8 cellular contexts compared by ENCODE assay signal in the genomic region with DNA sequence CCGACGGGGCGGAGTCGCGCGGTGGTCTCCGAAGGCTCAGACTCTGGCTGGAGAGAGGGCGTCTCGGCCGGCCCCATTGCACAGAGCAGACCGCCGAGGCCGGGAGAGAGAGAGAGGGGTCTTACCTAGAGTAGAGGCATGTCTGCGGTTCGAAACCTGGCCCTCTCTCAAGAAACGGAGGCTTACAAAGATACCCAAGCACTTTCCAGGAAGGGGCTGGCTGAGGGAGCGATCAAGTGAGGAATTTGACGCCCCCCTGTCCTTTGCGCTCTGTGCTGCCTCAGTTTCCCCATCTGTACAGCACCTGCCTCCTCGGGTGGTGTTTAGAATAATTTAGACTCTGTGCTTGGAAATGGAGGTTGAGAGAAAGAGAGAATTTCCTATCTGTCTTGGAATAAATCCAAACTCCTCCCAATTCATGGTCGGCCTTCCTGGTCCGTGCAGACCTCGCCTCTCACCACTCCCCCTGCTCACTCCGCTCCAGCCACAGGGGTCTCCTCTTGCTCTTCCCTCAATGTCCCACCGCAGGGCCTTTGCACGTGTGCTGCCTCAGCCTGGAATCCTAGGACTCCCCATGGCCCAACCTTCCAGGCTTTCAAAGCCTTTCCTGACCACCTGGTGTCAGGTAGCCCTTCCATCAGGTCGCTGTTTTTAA. TPM values are rescaled to one million over a fixed set of nuclear protein-coding genes. Genes with fewer than 3 reads are reported as not detected.
DNase-seq lines count a peak whose midpoint lies in the region; ATAC-seq, FAIRE-seq and TF ChIP-seq lines count a peak whose summit lies in the region.

No MANE protein-coding gene starts in this region.

- H3K79me2 ChIP-seq in GM23248 (ENCODE audit: insufficient read depth) = no peaks in the 10 kb centered on the region

- no peaks in the 10 kb centered on the region for H3K9me3 ChIP-seq in GM23248 (ENCODE audit: low read depth)
- no peaks in the 10 kb centered on the region for H3K9me3 ChIP-seq in right atrium auricular region
- no peaks in the 10 kb centered on the region for H3K9me3 ChIP-seq in small intestine (ENCODE audit: control insufficient read depth, low read depth)

- H3K4me1 ChIP-seq in GM23248 (ENCODE audit: insufficient read depth) (peaks cover 8% of the 10 kb centered on the region; the same call in 1 of the 2 replicates), right atrium auricular region (peaks cover 0 to 30% of the 10 kb centered on the region in 2 donors), small intestine (ENCODE audit: control insufficient read depth in 2 of 2, insufficient read depth in 1 of 2, low read depth in 1 of 2, low read length in 1 of 2) (peaks cover 0 to 2% of the 10 kb centered on the region in 2 donors)

- peak overlapping the region; percentile 82 for H3K9ac ChIP-seq in GM23248

- H3K27me3 ChIP-seq in GM23248 (replicated peaks; ENCODE audit: insufficient read depth) (no peaks in the 10 kb centered on the region), right atrium auricular region (no peaks in the 10 kb centered on the region), small intestine (ENCODE audit: control insufficient read depth in 2 of 2, insufficient read depth in 2 of 2, low read length in 2 of 2) (no peaks in the 10 kb centered on the region)

- in situ Hi-C loops in ACHN (cut with HindIII; ENCODE audit: low pct_ligation_motif_present, low pct_unique_long_range_greater_than_20kb, low sequenced_read_pairs) (no loop called here), GM23248 (cut with MboI) (no loop called here)

- WGBS in GM23248 (ENCODE audit: low coverage in 1 of 2, low lambda C conversion rate in 2 of 2, missing lambda C conversion rate in 2 of 2), 2 experiments = 7 to 10% methylated on average over 27 of the region's 27 CpGs
- 9 to 12% (median 9%) methylated on average over 22 to 27 of the region's 27 CpGs for WGBS in small intestine, 3 donors

- no peak for FAIRE-seq in small intestine (lab: Jason Lieb, UNC)

- peak overlapping the region; percentile 83 for H3K4me3 ChIP-seq in GM23248
- peak overlapping the region; percentile 44 to 67 for H3K4me3 ChIP-seq in right atrium auricular region
- H3K4me3 ChIP-seq in small intestine (ENCODE audit: low read depth in 1 of 2, low read length in 2 of 2) = peak overlapping the region; percentile 51

- H3K27ac ChIP-seq in GM23248 (no peak overlapping the region), VCaP (peak overlapping the region; percentile 92), right atrium auricular region (peak overlapping the region; percentile 71 to 80), small intestine (ENCODE audit: low read depth in 1 of 2, low read length in 1 of 2) (peak overlapping the region; percentile 12 to 87)

- H3F3A ChIP-seq in GM23248 (ENCODE audit: insufficient read depth) = peaks cover 11% of the 10 kb centered on the region; the same call in 1 of the 2 replicates

- peak; percentile 45 for DNase-seq in ACHN
- peak; percentile 69 for DNase-seq in GM23248
- DNase-seq in right atrium auricular region (ENCODE audit: low spot score) = no peak
- peak; percentile 46 for DNase-seq in small intestine
- DNase-seq in amygdala (lab: John Stamatoyannopoulos, UW) = no peak
- no peak for DNase-seq in NOMO-1 treated with dmso at 0.1 percent for 144 hours (lab: John Stamatoyannopoulos, UW; ENCODE audit: unreplicated experiment)

- peak overlapping the region; percentile 87 for H3K4me2 ChIP-seq in GM23248 (ENCODE audit: unreplicated experiment)

- H4K20me1 ChIP-seq in GM23248 (ENCODE audit: insufficient read depth) = no peaks in the 10 kb centered on the region

- peak overlapping the region; percentile 94 for H2AFZ ChIP-seq in GM23248

- H3K36me3 ChIP-seq in GM23248 (ENCODE audit: low read depth) (no peaks in the 10 kb centered on the region), right atrium auricular region (no peaks in the 10 kb centered on the region), small intestine (ENCODE audit: control insufficient read depth in 2 of 2, insufficient read depth in 2 of 2, low read length in 2 of 2) (no peaks in the 10 kb centered on the region)

- no peak for TF ChIP-seq CTCF in VCaP (conservative IDR thresholded peaks at IDR 0.05)
- no peak for TF ChIP-seq CTCF in right atrium auricular region (IDR thresholded peaks at IDR 0.05)

- H3K9me2 ChIP-seq in GM23248 (ENCODE audit: insufficient read depth) = no peaks in the 10 kb centered on the region

- no peak for ATAC-seq in GM19328 (IDR thresholded peaks at IDR 0.05; ENCODE audit: unreplicated experiment)

RNA-seq across cellular contexts. Expression of gene ISOC2, which starts 0.7 kb away (rescaled TPM):
- 103 and 116 TPM in 2 replicates for total RNA-seq in GM23248 (2014; rRNA removed; shearing (Covaris generic))
- polyA plus RNA-seq in GM23248 (2016; fragmentation: Nextera tagmentation; extraction: Ambion mirVana) = 34.0 and 35.3 TPM in 2 replicates
- total RNA-seq in right atrium auricular region = 10 to 100 TPM; 87.0 to 92.2 TPM
- polyA plus RNA-seq in small intestine = 100 to 1,000 TPM in 1 of 3 donors, 10 to 100 TPM in 2; 77.8 to 164 (median 78.9) TPM

RNA-seq across cellular contexts. Expression of gene C19orf85, which starts 2.5 kb away (rescaled TPM):
- total RNA-seq in GM23248 (2014; rRNA removed; shearing (Covaris generic)) = not detected in 2 replicates
- polyA plus RNA-seq in GM23248 (2016; fragmentation: Nextera tagmentation; extraction: Ambion mirVana) (not detected in 2 replicates), small intestine (not detected)
- not detected for total RNA-seq in right atrium auricular region

RNA-seq across cellular contexts. Expression of gene ZNF628, which starts 14.3 kb away (rescaled TPM):
- 1.7 and 4.3 TPM in 2 replicates for total RNA-seq in GM23248 (2014; rRNA removed; shearing (Covaris generic))
- polyA plus RNA-seq in GM23248 (2016; fragmentation: Nextera tagmentation; extraction: Ambion mirVana) (1.1 TPM in 2 replicates), small intestine (1 to 10 TPM; 1.1 to 7.0 (median 4.1) TPM)
- 10 to 100 TPM in 1 of 2 donors, 1 to 10 TPM in 1; 5.6 to 13.2 TPM for total RNA-seq in right atrium auricular region

RNA-seq across cellular contexts. Expression of gene SHISA7, which starts 19.0 kb away (rescaled TPM):
- total RNA-seq in GM23248 (2014; rRNA removed; shearing (Covaris generic)) = not detected in 2 replicates
- not detected in 2 replicates for polyA plus RNA-seq in GM23248 (2016; fragmentation: Nextera tagmentation; extraction: Ambion mirVana)
- total RNA-seq in right atrium auricular region = not detected
- polyA plus RNA-seq in small intestine = under 1 TPM in 1 of 3 donors, not detected in 2; 0.12 TPM

RNA-seq across cellular contexts. Expression of gene NAT14, which starts 22.9 kb away (rescaled TPM):
- total RNA-seq in GM23248 (2014; rRNA removed; shearing (Covaris generic)) = 13.4 and 13.9 TPM in 2 replicates
- polyA plus RNA-seq in GM23248 (2016; fragmentation: Nextera tagmentation; extraction: Ambion mirVana) (11.1 and 12.0 TPM in 2 replicates), small intestine (10 to 100 TPM in 1 of 3 donors, 1 to 10 TPM in 2; 5.8 to 10.2 (median 8.6) TPM)
- 1 to 10 TPM; 2.3 to 7.0 TPM for total RNA-seq in right atrium auricular region

Comparison
In these comparisons a context has a peak if more than half of its experiments do, and no peak if none do; other contexts are left out.
1. DNase-seq: peak in ACHN (single experiment), GM23248 (single experiment) and small intestine (single experiment); none in right atrium auricular region (single experiment), amygdala (0 of 56) and NOMO-1 treated with dmso at 0.1 percent for 144 hours (single experiment).
2. Peak in every context shown above with its lines, with median percentiles within 50 percentile points of each other: H3K4me3 ChIP-seq.